Comparison of ENCODE assay signal across 21 cellular contexts in genomic region chr4:3192827-3193226, GRCh38. TPM values are rescaled to one million over a fixed set of nuclear protein-coding genes. Genes with fewer than 3 reads are reported as not detected.
"Had no signal": no experiment of that assay in that cellular context is flagged by ENCODE, and none has a peak within 500 bp of the region (broad histone marks: within the 10 kb centered on the region; RNA-seq: fewer than 3 reads in every experiment).

No MANE protein-coding gene starts in this region.

- H3K27me3 ChIP-seq: adrenal gland, right atrium auricular region, tibial artery had no signal

- H3K4me1 ChIP-seq: right atrium auricular region, tibial artery had no signal

- H3K4me3 Mint-ChIP-seq: activated T-cell treated with anti-CD3 and anti-CD28 coated beads, Interleukin-2, amount 50 U/mL, for 4 hours had no signal

- H3K4me3 ChIP-seq: adrenal gland, lung, right atrium auricular region, tibial artery had no signal

- DNase-seq: activated CD4-positive, alpha-beta T cell treated with anti-CD3 and anti-CD28 coated beads, Interleukin-2, amount 50 U/mL, for 4 hours; activated CD4-positive, CD25-positive, alpha-beta regulatory T cell treated with anti-CD3 and anti-CD28 coated beads, Interleukin-2, amount 50 U/mL, for 72 hours; activated effector memory CD4-positive, alpha-beta T cell treated with Interleukin-2 at 50 U/mL for 16 hours; activated T-cell treated with anti-CD3 and anti-CD28 coated beads, Interleukin-2, amount 50 U/mL, for 4 hours; erythroblast; foreskin melanocyte; glutamatergic neuron; hypothalamus; kidney; midbrain; stimulated activated CD4-positive, alpha-beta T cell treated with anti-CD3 and anti-CD28 coated beads, Interleukin-2, amount 100 ng/mL, for 24 hours; stimulated activated naive CD8-positive, alpha-beta T cell treated with anti-CD3 and anti-CD28 coated beads, Interleukin-15, Interleukin-2, amounts not matched to agents 100 U/mL and 50 U/mL, for 24 hours; substantia nigra; SW 1271; tibial artery had no signal

- H3K9me3 Mint-ChIP-seq: activated naive CD4-positive, alpha-beta T cell treated with anti-CD3 and anti-CD28 coated beads, Interleukin-2, amount 50 U/mL, for 72 hours; activated T-cell treated with anti-CD3 and anti-CD28 coated beads, Interleukin-2, amount 50 U/mL, for 4 hours had no signal

- ATAC-seq: activated T-cell treated with anti-CD3 and anti-CD28 coated beads, Interleukin-2, amount 50 U/mL, for 4 hours; left lobe of liver; stimulated activated naive CD8-positive, alpha-beta T cell treated with anti-CD3 and anti-CD28 coated beads, Interleukin-15, Interleukin-2, amounts not matched to agents 100 U/mL and 50 U/mL, for 24 hours had no signal

- H3K27ac ChIP-seq: adrenal gland, right atrium auricular region, tibial artery, VCaP had no signal

- H3K9me3 ChIP-seq: adrenal gland, right atrium auricular region, tibial artery had no signal

RNA-seq across cellular contexts. Expression of gene MSANTD1, which starts 56.1 kb away (rescaled TPM):
- total RNA-seq: right atrium auricular region had no signal
